Comparison of ENCODE assay signal across 15 cellular contexts in the genomic region with DNA sequence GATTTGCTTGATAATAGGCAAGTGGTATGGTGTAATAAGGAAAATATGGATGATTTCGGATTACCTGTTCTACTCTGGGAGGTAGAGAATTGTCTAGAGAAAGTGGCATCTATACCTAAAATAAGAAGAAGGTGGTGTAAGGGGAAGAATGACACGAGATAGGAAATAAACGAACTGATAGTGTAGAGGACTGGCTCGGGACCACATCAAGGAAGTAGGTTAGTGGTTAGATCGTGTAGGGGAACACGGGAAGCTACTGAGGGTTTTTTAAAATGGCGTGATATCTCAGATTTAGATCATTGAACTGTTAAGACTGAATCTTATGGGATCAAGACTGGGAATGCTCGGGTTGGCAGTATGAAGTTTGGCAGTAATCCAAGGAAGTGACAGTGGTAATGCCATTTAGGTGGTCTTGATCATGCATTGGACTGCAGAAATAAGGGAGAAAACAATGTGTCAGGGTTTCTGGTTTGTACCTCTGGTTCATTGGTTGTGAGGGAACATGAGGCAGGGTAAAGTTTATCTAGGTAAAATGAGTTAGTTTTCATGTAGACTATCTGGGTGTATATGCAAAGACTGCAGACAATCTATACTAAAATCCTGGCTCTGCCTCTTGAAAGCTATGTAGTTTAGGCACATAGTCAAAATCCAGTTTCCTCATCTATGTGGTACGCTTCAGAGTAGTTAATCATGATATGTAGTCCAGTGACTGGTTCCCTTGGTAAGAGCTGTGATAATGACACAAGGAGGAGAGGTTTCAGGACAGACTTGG. TPM values are rescaled to one million over a fixed set of nuclear protein-coding genes. Genes with fewer than 3 reads are reported as not detected.
DNase-seq lines count a peak whose midpoint lies in the region; ATAC-seq, FAIRE-seq and TF ChIP-seq lines count a peak whose summit lies in the region.
"Had no signal": no experiment of that assay in that cellular context is flagged by ENCODE, and none has a peak within 500 bp of the region (broad histone marks: within the 10 kb centered on the region; RNA-seq: fewer than 3 reads in every experiment).

No MANE protein-coding gene starts in this region.

- H3K9me3 Mint-ChIP-seq in activated naive CD4-positive, alpha-beta T cell treated with anti-CD3 and anti-CD28 coated beads for 36 hours: no peaks in the 10 kb centered on the region

- no peak overlapping the region for H3K4me3 ChIP-seq in K562
- H3K4me3 ChIP-seq in vagina: no peak overlapping the region
- H3K4me3 ChIP-seq: ascending aorta, left lung had no signal

- no peak overlapping the region for H3K9ac ChIP-seq in K562 (ENCODE audit: insufficient read depth in 1 of 2, low read depth in 2 of 2, low read length in 2 of 2)

- H3K27me3 Mint-ChIP-seq in activated naive CD4-positive, alpha-beta T cell treated with anti-CD3 and anti-CD28 coated beads for 36 hours (ENCODE audit: low read depth): no peaks in the 10 kb centered on the region

- TF ChIP-seq CTCF in K562 (IDR thresholded peaks at IDR 0.05 in 2 of 3, conservative IDR thresholded peaks at IDR 0.05 in 1 of 3; ENCODE audit: insufficient read depth in 2 of 3, low read depth in 1 of 3, low read length in 3 of 3) (no peak), vagina (IDR thresholded peaks at IDR 0.05) (no peak)

- H2AFZ ChIP-seq in K562 (ENCODE audit: low read depth, low read length): no peak overlapping the region

- H3K79me2 ChIP-seq in K562 (ENCODE audit: control insufficient read depth, insufficient read depth, low read length): peaks cover 20% of the 10 kb centered on the region

- in situ Hi-C loops in K562 (cut with MboI): loop anchor here (25.0 kb wide), 1 partner anchor 1052 kb away; a partner anchor contains a TSS
- in situ Hi-C loops in G401 (cut with HindIII; ENCODE audit: low sequenced_read_pairs): no loop called here

- H3K27ac ChIP-seq in K562 (ENCODE audit: extremely low read depth, low read depth, low read length): peak overlapping the region; percentile 2; the same call in 2 of the 3 replicates
- no peak overlapping the region for H3K27ac ChIP-seq in vagina
- H3K27ac ChIP-seq: ascending aorta, left lung had no signal

- no peak overlapping the region for H3K4me3 Mint-ChIP-seq in activated naive CD4-positive, alpha-beta T cell treated with anti-CD3 and anti-CD28 coated beads for 36 hours

- WGBS in K562 (ENCODE audit: insufficient coverage, low coverage, missing lambda C conversion rate): 24% methylated on average over 9 of the region's 9 CpGs

- ATAC-seq in K562 (peak; percentile 51), HG03565 (IDR thresholded peaks at IDR 0.05; ENCODE audit: unreplicated experiment) (no peak)
- ATAC-seq in stimulated activated naive CD8-positive, alpha-beta T cell treated with anti-CD3 and anti-CD28 coated beads, Interleukin-15, Interleukin-2, amounts not matched to agents 100 U/mL and 50 U/mL, for 24 hours: peak; percentile 48

- H4K20me1 ChIP-seq in K562 (replicated peaks; ENCODE audit: control insufficient read depth, insufficient read depth, low read length): no peaks in the 10 kb centered on the region

- intact Hi-C loops in activated naive CD4-positive, alpha-beta T cell treated with anti-CD3 and anti-CD28 coated beads for 36 hours (cut with micrococcal nuclease): no loop called here
- intact Hi-C loops in K562 (cut with micrococcal nuclease) (no loop called here), vagina (cut with DNase I) (no loop called here)

- no peak for DNase-seq in activated naive CD4-positive, alpha-beta T cell treated with anti-CD3 and anti-CD28 coated beads for 36 hours
- DNase-seq in activated naive CD4-positive, alpha-beta T cell treated with Interleukin-2 at 50 U/mL for 16 hours: no peak
- DNase-seq in T-helper 1 cell (peak in 3 of 5 donors; percentile 14 to 48 (median 19)), K562 (ENCODE audit: extremely low read depth in 1 of 4, low spot score in 3 of 4) (peak in 1 of 4 experiments; percentile 47), G401 (ENCODE audit: low spot score) (no peak), vagina (ENCODE audit: extremely low spot score in 2 of 2) (no peak)
- no peak for DNase-seq in stimulated activated naive CD8-positive, alpha-beta T cell treated with anti-CD3 and anti-CD28 coated beads, Interleukin-15, Interleukin-2, amounts not matched to agents 100 U/mL and 50 U/mL, for 24 hours
- DNase-seq: effector CD4-positive, alpha-beta T cell; EL; left lung; MV-4-11; NCI-H524 treated with DMSO at 0.1 percent for 48 hours; occipital lobe had no signal

- peaks cover 3% of the 10 kb centered on the region for H3K9me1 ChIP-seq in K562 (ENCODE audit: control insufficient read depth, insufficient read depth, low read length)

- peaks cover 60% of the 10 kb centered on the region for H3K36me3 ChIP-seq in K562 (ENCODE audit: control insufficient read depth, insufficient read depth, low read length)
- peaks cover 0 to 47% of the 10 kb centered on the region in 2 donors for H3K36me3 ChIP-seq in vagina

- POLR2A ChIA-PET in K562 (lab: Yijun Ruan, JAX): interaction anchor here (0.7 to 7.7 kb wide), 15 partner anchors 8 to 161 kb away, joined by 3 to 102 read pairs (median 4); a partner anchor contains a TSS

- H3K27me3 ChIP-seq in K562 (ENCODE audit: control insufficient read depth in 2 of 2, insufficient read depth in 2 of 2, low read length in 2 of 2): no peaks in the 10 kb centered on the region
- no peaks in the 10 kb centered on the region for H3K27me3 ChIP-seq in vagina
- H3K27me3 ChIP-seq: ascending aorta, left lung had no signal

- H3K9me3 ChIP-seq in K562 (replicated peaks; ENCODE audit: control insufficient read depth, insufficient read depth, low read depth, low read length) (no peaks in the 10 kb centered on the region), vagina (no peaks in the 10 kb centered on the region)
- H3K9me3 ChIP-seq: ascending aorta, left lung had no signal

- H3K4me2 ChIP-seq in K562 (ENCODE audit: insufficient read depth, low read length): no peak overlapping the region

- H3K36me3 Mint-ChIP-seq in activated naive CD4-positive, alpha-beta T cell treated with anti-CD3 and anti-CD28 coated beads for 36 hours (ENCODE audit: low read depth): peaks cover 56% of the 10 kb centered on the region

- H3K4me1 ChIP-seq in K562 (replicated peaks in 1 of 2; ENCODE audit: control insufficient read depth in 2 of 2, insufficient read depth in 2 of 2, low read length in 2 of 2) (peaks cover 6 to 7% of the 10 kb centered on the region in 2 experiments; a peak in 3 of 5 replicates), vagina (peaks cover 3% of the 10 kb centered on the region)
- H3K4me1 ChIP-seq: ascending aorta had no signal

- no peak for TF ChIP-seq EP300 in K562 (IDR thresholded peaks at IDR 0.05; ENCODE audit: low read length)

- no peak for FAIRE-seq in K562 (lab: Jason Lieb, UNC)

- peak overlapping the region; percentile 14 for H3K27ac Mint-ChIP-seq in activated naive CD4-positive, alpha-beta T cell treated with anti-CD3 and anti-CD28 coated beads for 36 hours

- CTCF ChIA-PET in activated naive CD4-positive, alpha-beta T cell treated with anti-CD3 and anti-CD28 coated beads for 36 hours (lab: Charles Lee): interaction anchor here (0.6 kb wide), 1 partner anchor 113 kb away, joined by 4 read pairs; no protein-coding TSS in a partner anchor
- CTCF ChIA-PET in K562 (lab: Yijun Ruan, JAX; ENCODE audit: low intra/inter-chr PET ratio): no interaction called here

- BruUV-seq in K562 (replicated peaks; lab: Mats Ljungman, UMichigan): no TSS peak

- no peak for TF ChIP-seq RAD21 in K562 (CRISPR knock-in tag; conservative IDR thresholded peaks at IDR 0.05 in 1 of 2, IDR thresholded peaks at IDR 0.05 in 1 of 2)

- TF ChIP-seq POLR2A in K562 (conservative IDR thresholded peaks at IDR 0.05) (peak; percentile 78), vagina (IDR thresholded peaks at IDR 0.05) (no peak)

- H3K4me1 Mint-ChIP-seq in activated naive CD4-positive, alpha-beta T cell treated with anti-CD3 and anti-CD28 coated beads for 36 hours (ENCODE audit: low read depth): peaks cover 31% of the 10 kb centered on the region

RNA-seq across cellular contexts. Expression of a gene that starts 7.4 kb away (rescaled TPM):
- total RNA-seq in activated naive CD4-positive, alpha-beta T cell treated with anti-CD3 and anti-CD28 coated beads for 36 hours: 1,000 to 10,000 TPM; 3,841 to 3,850 TPM
- total RNA-seq in K562 (2011; cell fraction: chromatin; rRNA removed; ENCODE audit: low replicate concordance): 226 and 269 TPM in 2 replicates
- 253 and 260 TPM in 2 replicates for total RNA-seq in K562 (2011; cell fraction: nucleolus; rRNA removed)
- total RNA-seq in K562 (2011; cell fraction: nucleoplasm; rRNA removed): 327 and 490 TPM in 2 replicates
- total RNA-seq in K562 (2014; rRNA removed) (1,465 and 1,933 TPM in 2 replicates), K562 (2014; rRNA removed; fragmentation: Illumina TruSeq; extraction: Trizol) (2,197 and 2,292 TPM in 2 replicates), K562 (2015; rRNA removed; fragmentation: Illumina TruSeq; extraction: Trizol) (1,893 and 1,905 TPM in 2 replicates), K562 (2021) (4,499 and 4,649 TPM in 2 replicates), vagina (500 TPM)
- polyA plus RNA-seq in K562 (2011; rRNA removed) (851 and 1,014 TPM in 2 replicates), K562 (2014; fragmentation: Illumina TruSeq; extraction: Trizol) (2,310 and 2,431 TPM in 2 replicates), K562 (2014; fragmentation: Nextera tagmentation; extraction: Ambion mirVana) (1,000 to 10,000 TPM; 2,133 to 2,823 TPM), K562 (2014; rRNA removed) (1,463 and 1,670 TPM in 2 replicates)
- polyA plus RNA-seq in K562 (2011; cell fraction: cytosol; rRNA removed): 509 and 510 TPM in 2 replicates
- 509 and 670 TPM in 2 replicates for polyA plus RNA-seq in K562 (2011; cell fraction: nucleus; rRNA removed)
- polyA plus RNA-seq in K562 (2012): 2,787 and 4,013 TPM in 2 replicates
- 631 and 740 TPM in 2 replicates for polyA minus RNA-seq in K562 (2011; rRNA and poly(A)+ RNA removed)
- polyA minus RNA-seq in K562 (2011; cell fraction: cytosol; rRNA and poly(A)+ RNA removed): 1,561 and 2,057 TPM in 2 replicates
- polyA minus RNA-seq in K562 (2011; cell fraction: nucleus; rRNA and poly(A)+ RNA removed): 129 and 304 TPM in 2 replicates
- total RNA-seq in G401 (2014; rRNA removed; shearing (Covaris generic)): 174 and 244 TPM in 2 replicates

RNA-seq across cellular contexts. Expression of a gene that starts 12.4 kb away (rescaled TPM):
- total RNA-seq in activated naive CD4-positive, alpha-beta T cell treated with anti-CD3 and anti-CD28 coated beads for 36 hours: 1 to 10 TPM; 4.2 to 4.7 TPM
- total RNA-seq in K562 (2011; cell fraction: chromatin; rRNA removed; ENCODE audit: low replicate concordance): 14.4 and 24.4 TPM in 2 replicates
- 10.2 and 11.8 TPM in 2 replicates for total RNA-seq in K562 (2011; cell fraction: nucleolus; rRNA removed)
- 13.6 and 14.7 TPM in 2 replicates for total RNA-seq in K562 (2011; cell fraction: nucleoplasm; rRNA removed)
- 4.7 and 5.0 TPM in 2 replicates for total RNA-seq in K562 (2014; rRNA removed)
- 6.3 and 6.4 TPM in 2 replicates for total RNA-seq in K562 (2014; rRNA removed; fragmentation: Illumina TruSeq; extraction: Trizol)
- total RNA-seq in K562 (2015; rRNA removed; fragmentation: Illumina TruSeq; extraction: Trizol): 6.7 and 7.8 TPM in 2 replicates
- total RNA-seq in K562 (2021): 8.8 and 10.5 TPM in 2 replicates
- polyA plus RNA-seq in K562 (2011; rRNA removed): 7.3 and 9.1 TPM in 2 replicates
- 4.3 and 5.1 TPM in 2 replicates for polyA plus RNA-seq in K562 (2011; cell fraction: cytosol; rRNA removed)
- 7.1 and 7.3 TPM in 2 replicates for polyA plus RNA-seq in K562 (2011; cell fraction: nucleus; rRNA removed)
- polyA plus RNA-seq in K562 (2012): 3.4 and 3.6 TPM in 2 replicates
- polyA plus RNA-seq in K562 (2014; fragmentation: Illumina TruSeq; extraction: Trizol): 7.3 and 7.4 TPM in 2 replicates
- 1 to 10 TPM; 1.3 to 1.5 TPM for polyA plus RNA-seq in K562 (2014; fragmentation: Nextera tagmentation; extraction: Ambion mirVana)
- polyA plus RNA-seq in K562 (2014; rRNA removed): 6.0 and 6.2 TPM in 2 replicates
- polyA minus RNA-seq in K562 (2011; rRNA and poly(A)+ RNA removed): 18.5 and 22.4 TPM in 2 replicates
- 6.6 and 7.8 TPM in 2 replicates for polyA minus RNA-seq in K562 (2011; cell fraction: cytosol; rRNA and poly(A)+ RNA removed)
- 5.7 and 10.4 TPM in 2 replicates for polyA minus RNA-seq in K562 (2011; cell fraction: nucleus; rRNA and poly(A)+ RNA removed)
- total RNA-seq in G401 (2014; rRNA removed; shearing (Covaris generic)): 5.4 and 7.8 TPM in 2 replicates
- 3.2 TPM for total RNA-seq in vagina

RNA-seq across cellular contexts. Expression of a gene that starts 41.3 kb away (rescaled TPM):
- total RNA-seq in activated naive CD4-positive, alpha-beta T cell treated with anti-CD3 and anti-CD28 coated beads for 36 hours: 1 to 10 TPM; 2.3 TPM
- 3.6 and 8.5 TPM in 2 replicates for total RNA-seq in K562 (2011; cell fraction: chromatin; rRNA removed; ENCODE audit: low replicate concordance)
- total RNA-seq in K562 (2011; cell fraction: nucleolus; rRNA removed): 3.2 and 3.3 TPM in 2 replicates
- total RNA-seq in K562 (2011; cell fraction: nucleoplasm; rRNA removed): 3.8 and 4.7 TPM in 2 replicates
- 2.9 and 3.4 TPM in 2 replicates for total RNA-seq in K562 (2014; rRNA removed)
- 4.9 and 5.5 TPM in 2 replicates for total RNA-seq in K562 (2014; rRNA removed; fragmentation: Illumina TruSeq; extraction: Trizol)
- 4.5 and 4.9 TPM in 2 replicates for total RNA-seq in K562 (2015; rRNA removed; fragmentation: Illumina TruSeq; extraction: Trizol)
- total RNA-seq in K562 (2021): 3.3 and 5.7 TPM in 2 replicates
- 1.5 and 2.2 TPM in 2 replicates for polyA plus RNA-seq in K562 (2011; rRNA removed)
- polyA plus RNA-seq in K562 (2011; cell fraction: cytosol; rRNA removed): 0.64 and 1.3 TPM in 2 replicates
- 0.94 and 1.5 TPM in 2 replicates for polyA plus RNA-seq in K562 (2011; cell fraction: nucleus; rRNA removed)
- 2.4 and 3.0 TPM in 2 replicates for polyA plus RNA-seq in K562 (2012)
- 3.0 and 3.4 TPM in 2 replicates for polyA plus RNA-seq in K562 (2014; fragmentation: Illumina TruSeq; extraction: Trizol)
- 1 to 10 TPM; 1.2 to 3.7 TPM for polyA plus RNA-seq in K562 (2014; fragmentation: Nextera tagmentation; extraction: Ambion mirVana)
- polyA plus RNA-seq in K562 (2014; rRNA removed): 2.3 and 3.6 TPM in 2 replicates
- 2.8 and 4.8 TPM in 2 replicates for polyA minus RNA-seq in K562 (2011; rRNA and poly(A)+ RNA removed)
- 2.2 TPM in 1 of 2 replicates, not detected in the other for polyA minus RNA-seq in K562 (2011; cell fraction: cytosol; rRNA and poly(A)+ RNA removed)
- 1.1 and 1.2 TPM in 2 replicates for polyA minus RNA-seq in K562 (2011; cell fraction: nucleus; rRNA and poly(A)+ RNA removed)
- total RNA-seq in G401 (2014; rRNA removed; shearing (Covaris generic)): 5.4 and 10.0 TPM in 2 replicates
- 1.5 TPM for total RNA-seq in vagina
- total RNA-seq: ascending aorta had no signal

Comparison
In these comparisons a context has a peak if more than half of its experiments do, and no peak if none do; other contexts are left out.
1. DNase-seq: peak in T-helper 1 cell (3 of 5); none in activated naive CD4-positive, alpha-beta T cell treated with anti-CD3 and anti-CD28 coated beads for 36 hours (single experiment), activated naive CD4-positive, alpha-beta T cell treated with Interleukin-2 at 50 U/mL for 16 hours (single experiment), stimulated activated naive CD8-positive, alpha-beta T cell treated with anti-CD3 and anti-CD28 coated beads, Interleukin-15, Interleukin-2, amounts not matched to agents 100 U/mL and 50 U/mL, for 24 hours (single experiment), G401 (single experiment) and vagina (0 of 2).